Comparison of ENCODE assay signal across 15 cellular contexts in the genomic region with DNA sequence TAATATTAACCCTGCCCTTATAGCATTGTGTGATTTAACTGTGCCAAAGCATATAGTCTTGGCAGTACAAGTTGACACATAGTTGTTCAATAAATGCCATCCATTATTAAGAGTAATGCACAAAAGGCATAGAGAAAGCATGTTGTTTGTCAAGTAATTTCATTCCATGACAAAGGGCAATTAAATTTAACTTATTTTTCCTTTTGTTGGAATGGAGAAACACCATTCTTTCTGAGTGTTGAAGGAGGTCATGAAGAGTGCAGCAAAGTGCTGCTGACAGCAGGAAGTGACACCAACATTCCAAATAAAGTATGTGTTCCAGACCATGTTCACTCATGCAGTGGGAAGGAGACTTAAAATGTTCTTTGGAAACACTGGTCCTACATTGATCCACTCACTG. TPM values are rescaled to one million over a fixed set of nuclear protein-coding genes. Genes with fewer than 3 reads are reported as not detected.
DNase-seq lines count a peak whose midpoint lies in the region; ATAC-seq and TF ChIP-seq lines count a peak whose summit lies in the region.
"Had no signal": no experiment of that assay in that cellular context is flagged by ENCODE, and none has a peak within 500 bp of the region (broad histone marks: within the 10 kb centered on the region; RNA-seq: fewer than 3 reads in every experiment).

No MANE protein-coding gene starts in this region.

- TF ChIP-seq CTCF in WTC11 (IDR thresholded peaks at IDR 0.05) (no peak), WERI-Rb-1 (IDR thresholded peaks at IDR 0.05; ENCODE audit: low read depth, low read length) (no peak), dorsolateral prefrontal cortex (IDR thresholded peaks at IDR 0.05 in 54 of 56, conservative IDR thresholded peaks at IDR 0.05 in 2 of 56; ENCODE audit: low read depth in 1 of 56, partially characterized antibody in 56 of 56) (no peak)

- H3K9me3 Mint-ChIP-seq in WTC11 = peaks cover 3% of the 10 kb centered on the region; the same call in 1 of the 2 replicates

- POLR2A ChIA-PET in WTC11 (lab: Charles Lee) = no interaction called here

- no peaks in the 10 kb centered on the region for H3K4me1 Mint-ChIP-seq in WTC11

- peak; percentile 84 for DNase-seq in GM04504 (ENCODE audit: low read depth)
- DNase-seq in SJSA1 (ENCODE audit: low read depth in 1 of 2, low spot score in 2 of 2) = peak; percentile 57 to 83
- peak; percentile 36 for DNase-seq in fibroblast of gingiva (ENCODE audit: low read depth)
- peak; percentile 92 for DNase-seq in renal cortical epithelial cell (ENCODE audit: low read depth)
- no peak for DNase-seq in WTC11 (ENCODE audit: low spot score)
- no peak for DNase-seq in WERI-Rb-1
- no peak for DNase-seq in dorsolateral prefrontal cortex
- DNase-seq in NCI-H774 (lab: John Stamatoyannopoulos, UW) = no peak
- DNase-seq: activated CD4-positive, alpha-beta T cell treated with anti-CD3 and anti-CD28 coated beads, Interleukin-2, amount 50 U/mL, for 1 hour; activated gamma-delta T cell; midbrain; NCI-H1105; NCI-H69; stimulated activated CD4-positive, alpha-beta T cell treated with anti-CD3 and anti-CD28 coated beads, Interleukin-4, amount 100 ng/mL, for 1 hour had no signal

- intact Hi-C loops in dorsolateral prefrontal cortex (cut with DNase I) = no loop called here

- no peaks in the 10 kb centered on the region for H3K36me3 Mint-ChIP-seq in WTC11

- CTCF ChIA-PET in WTC11 (lab: Charles Lee) = no interaction called here

- H3K27ac Mint-ChIP-seq in WTC11 = no peak overlapping the region
- H3K27ac Mint-ChIP-seq: progenitor cell of endocrine pancreas had no signal

- H3K4me3 ChIP-seq in SJSA1 = no peak overlapping the region
- no peak overlapping the region for H3K4me3 ChIP-seq in WERI-Rb-1 (ENCODE audit: low read depth, low read length)
- no peak overlapping the region for H3K4me3 ChIP-seq in dorsolateral prefrontal cortex

- H3K36me3 ChIP-seq in SJSA1 (no peaks in the 10 kb centered on the region), WERI-Rb-1 (no peaks in the 10 kb centered on the region)

- no peaks in the 10 kb centered on the region; the same call in 1 of the 2 replicates for H3K27me3 Mint-ChIP-seq in WTC11 (ENCODE audit: low read depth)
- H3K27me3 Mint-ChIP-seq: progenitor cell of endocrine pancreas had no signal

- peaks cover 28% of the 10 kb centered on the region for H3K4me1 ChIP-seq in SJSA1 (replicated peaks)

- ATAC-seq in WTC11 = no peak

- no peaks in the 10 kb centered on the region for H3K9me3 ChIP-seq in SJSA1 (replicated peaks)
- no peaks in the 10 kb centered on the region for H3K9me3 ChIP-seq in WERI-Rb-1 (ENCODE audit: severe bottlenecking)

- H3K27me3 ChIP-seq in SJSA1 (replicated peaks) (no peaks in the 10 kb centered on the region), WERI-Rb-1 (ENCODE audit: insufficient read depth, low read depth, severe bottlenecking) (no peaks in the 10 kb centered on the region), dorsolateral prefrontal cortex (no peaks in the 10 kb centered on the region)

- H3K27ac ChIP-seq in SJSA1 (peak overlapping the region; percentile 95), WERI-Rb-1 (no peak overlapping the region), dorsolateral prefrontal cortex (no peak overlapping the region)

- H3K4me3 Mint-ChIP-seq in WTC11 = no peak overlapping the region

TF ChIP-seq in WTC11, 78 proteins besides CTCF, POLR2A, EP300 and RAD21 (continues in another document):
- TF ChIP-seq, protein P1, sequence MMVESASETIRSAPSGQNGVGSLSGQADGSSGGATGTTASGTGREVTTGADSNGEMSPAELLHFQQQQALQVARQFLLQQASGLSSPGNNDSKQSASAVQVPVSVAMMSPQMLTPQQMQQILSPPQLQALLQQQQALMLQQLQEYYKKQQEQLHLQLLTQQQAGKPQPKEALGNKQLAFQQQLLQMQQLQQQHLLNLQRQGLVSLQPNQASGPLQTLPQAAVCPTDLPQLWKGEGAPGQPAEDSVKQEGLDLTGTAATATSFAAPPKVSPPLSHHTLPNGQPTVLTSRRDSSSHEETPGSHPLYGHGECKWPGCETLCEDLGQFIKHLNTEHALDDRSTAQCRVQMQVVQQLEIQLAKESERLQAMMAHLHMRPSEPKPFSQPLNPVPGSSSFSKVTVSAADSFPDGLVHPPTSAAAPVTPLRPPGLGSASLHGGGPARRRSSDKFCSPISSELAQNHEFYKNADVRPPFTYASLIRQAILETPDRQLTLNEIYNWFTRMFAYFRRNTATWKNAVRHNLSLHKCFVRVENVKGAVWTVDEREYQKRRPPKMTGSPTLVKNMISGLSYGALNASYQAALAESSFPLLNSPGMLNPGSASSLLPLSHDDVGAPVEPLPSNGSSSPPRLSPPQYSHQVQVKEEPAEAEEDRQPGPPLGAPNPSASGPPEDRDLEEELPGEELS (CRISPR knock-in tag; IDR thresholded peaks at IDR 0.05) = no peak
- TF ChIP-seq NFYB (CRISPR knock-in tag; conservative IDR thresholded peaks at IDR 0.05; ENCODE audit: low read depth) = no peak
- TF ChIP-seq ZNF121 (CRISPR knock-in tag; IDR thresholded peaks at IDR 0.05) = no peak
- no peak for TF ChIP-seq SP1 (CRISPR knock-in tag; conservative IDR thresholded peaks at IDR 0.05)
- TF ChIP-seq, protein P2, sequence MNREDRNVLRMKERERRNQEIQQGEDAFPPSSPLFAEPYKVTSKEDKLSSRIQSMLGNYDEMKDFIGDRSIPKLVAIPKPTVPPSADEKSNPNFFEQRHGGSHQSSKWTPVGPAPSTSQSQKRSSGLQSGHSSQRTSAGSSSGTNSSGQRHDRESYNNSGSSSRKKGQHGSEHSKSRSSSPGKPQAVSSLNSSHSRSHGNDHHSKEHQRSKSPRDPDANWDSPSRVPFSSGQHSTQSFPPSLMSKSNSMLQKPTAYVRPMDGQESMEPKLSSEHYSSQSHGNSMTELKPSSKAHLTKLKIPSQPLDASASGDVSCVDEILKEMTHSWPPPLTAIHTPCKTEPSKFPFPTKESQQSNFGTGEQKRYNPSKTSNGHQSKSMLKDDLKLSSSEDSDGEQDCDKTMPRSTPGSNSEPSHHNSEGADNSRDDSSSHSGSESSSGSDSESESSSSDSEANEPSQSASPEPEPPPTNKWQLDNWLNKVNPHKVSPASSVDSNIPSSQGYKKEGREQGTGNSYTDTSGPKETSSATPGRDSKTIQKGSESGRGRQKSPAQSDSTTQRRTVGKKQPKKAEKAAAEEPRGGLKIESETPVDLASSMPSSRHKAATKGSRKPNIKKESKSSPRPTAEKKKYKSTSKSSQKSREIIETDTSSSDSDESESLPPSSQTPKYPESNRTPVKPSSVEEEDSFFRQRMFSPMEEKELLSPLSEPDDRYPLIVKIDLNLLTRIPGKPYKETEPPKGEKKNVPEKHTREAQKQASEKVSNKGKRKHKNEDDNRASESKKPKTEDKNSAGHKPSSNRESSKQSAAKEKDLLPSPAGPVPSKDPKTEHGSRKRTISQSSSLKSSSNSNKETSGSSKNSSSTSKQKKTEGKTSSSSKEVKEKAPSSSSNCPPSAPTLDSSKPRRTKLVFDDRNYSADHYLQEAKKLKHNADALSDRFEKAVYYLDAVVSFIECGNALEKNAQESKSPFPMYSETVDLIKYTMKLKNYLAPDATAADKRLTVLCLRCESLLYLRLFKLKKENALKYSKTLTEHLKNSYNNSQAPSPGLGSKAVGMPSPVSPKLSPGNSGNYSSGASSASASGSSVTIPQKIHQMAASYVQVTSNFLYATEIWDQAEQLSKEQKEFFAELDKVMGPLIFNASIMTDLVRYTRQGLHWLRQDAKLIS (CRISPR knock-in tag; IDR thresholded peaks at IDR 0.05; ENCODE audit: borderline replicate concordance) = no peak
- TF ChIP-seq MYBL2 (CRISPR knock-in tag; IDR thresholded peaks at IDR 0.05) = no peak
- TF ChIP-seq ZNF671 (CRISPR knock-in tag; IDR thresholded peaks at IDR 0.05) = no peak
- TF ChIP-seq, protein P3, sequence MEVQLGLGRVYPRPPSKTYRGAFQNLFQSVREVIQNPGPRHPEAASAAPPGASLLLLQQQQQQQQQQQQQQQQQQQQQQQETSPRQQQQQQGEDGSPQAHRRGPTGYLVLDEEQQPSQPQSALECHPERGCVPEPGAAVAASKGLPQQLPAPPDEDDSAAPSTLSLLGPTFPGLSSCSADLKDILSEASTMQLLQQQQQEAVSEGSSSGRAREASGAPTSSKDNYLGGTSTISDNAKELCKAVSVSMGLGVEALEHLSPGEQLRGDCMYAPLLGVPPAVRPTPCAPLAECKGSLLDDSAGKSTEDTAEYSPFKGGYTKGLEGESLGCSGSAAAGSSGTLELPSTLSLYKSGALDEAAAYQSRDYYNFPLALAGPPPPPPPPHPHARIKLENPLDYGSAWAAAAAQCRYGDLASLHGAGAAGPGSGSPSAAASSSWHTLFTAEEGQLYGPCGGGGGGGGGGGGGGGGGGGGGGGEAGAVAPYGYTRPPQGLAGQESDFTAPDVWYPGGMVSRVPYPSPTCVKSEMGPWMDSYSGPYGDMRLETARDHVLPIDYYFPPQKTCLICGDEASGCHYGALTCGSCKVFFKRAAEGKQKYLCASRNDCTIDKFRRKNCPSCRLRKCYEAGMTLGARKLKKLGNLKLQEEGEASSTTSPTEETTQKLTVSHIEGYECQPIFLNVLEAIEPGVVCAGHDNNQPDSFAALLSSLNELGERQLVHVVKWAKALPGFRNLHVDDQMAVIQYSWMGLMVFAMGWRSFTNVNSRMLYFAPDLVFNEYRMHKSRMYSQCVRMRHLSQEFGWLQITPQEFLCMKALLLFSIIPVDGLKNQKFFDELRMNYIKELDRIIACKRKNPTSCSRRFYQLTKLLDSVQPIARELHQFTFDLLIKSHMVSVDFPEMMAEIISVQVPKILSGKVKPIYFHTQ (CRISPR knock-in tag; IDR thresholded peaks at IDR 0.05) = no peak

RNA-seq across cellular contexts. Expression of a gene that starts 29.1 kb away (rescaled TPM):
- total RNA-seq in SJSA1 (2014; rRNA removed; shearing (Covaris generic)) = 0.29 TPM in 1 of 2 replicates, not detected in the other
- 2.8 and 3.3 TPM in 2 replicates for total RNA-seq in renal cortical epithelial cell
- total RNA-seq in WTC11 (2021) = 0.07 to 0.28 TPM (median 0.14 TPM) in 3 replicates
- total RNA-seq in dorsolateral prefrontal cortex = 1 to 10 TPM in 55 of 120 experiments, under 1 TPM in 58, not detected in 7; 0.20 to 4.0 (median 0.98) TPM

Comparison
In these comparisons a context has a peak if more than half of its experiments do, and no peak if none do; other contexts are left out.
1. DNase-seq: peak in GM04504 (single experiment), SJSA1 (2 of 2), fibroblast of gingiva (single experiment) and renal cortical epithelial cell (single experiment); none in WTC11 (single experiment), WERI-Rb-1 (single experiment), dorsolateral prefrontal cortex (0 of 10) and NCI-H774 (single experiment).